ENCODE assay signal across 22 cellular contexts in the genomic region with DNA sequence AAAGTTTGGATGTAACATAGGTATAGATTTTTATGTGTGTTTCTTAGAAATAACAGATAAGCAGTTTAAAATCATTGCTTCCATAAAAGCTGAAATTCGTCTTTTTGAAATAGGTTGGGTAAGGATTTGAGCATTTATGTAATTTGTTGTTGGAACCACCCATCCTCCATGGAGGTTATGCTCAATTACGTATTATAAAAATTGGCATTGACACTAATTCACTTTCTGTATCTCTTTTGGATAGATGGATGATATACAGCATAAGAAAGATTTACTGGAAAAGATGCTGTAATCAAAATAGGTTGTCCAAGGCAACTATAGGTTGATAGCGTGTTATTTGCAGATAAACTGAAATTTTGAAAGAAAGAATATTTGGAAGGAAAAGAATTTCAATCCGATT.
DNase-seq lines count a peak whose midpoint lies in the region; ATAC-seq lines count a peak whose summit lies in the region.
"Had no signal": no experiment of that assay in that cellular context is flagged by ENCODE, and none has a peak within 500 bp of the region (broad histone marks: within the 10 kb centered on the region; RNA-seq: fewer than 3 reads in every experiment).

No MANE protein-coding gene starts in this region.

- POLR2A ChIA-PET in T-cell (lab: Charles Lee) = no interaction called here
- POLR2A ChIA-PET in naive thymus-derived CD4-positive, alpha-beta T cell (lab: Charles Lee) = no interaction called here

- no peaks in the 10 kb centered on the region for H3K9me3 Mint-ChIP-seq in activated T-cell treated with anti-CD3 and anti-CD28 coated beads, Interleukin-2, amount 50 U/mL, for 72 hours
- no peaks in the 10 kb centered on the region for H3K9me3 Mint-ChIP-seq in T-cell
- H3K9me3 Mint-ChIP-seq in naive thymus-derived CD4-positive, alpha-beta T cell = no peaks in the 10 kb centered on the region
- H3K9me3 Mint-ChIP-seq: CD8-positive, alpha-beta T cell had no signal

- peaks cover 0 to 7% of the 10 kb centered on the region in 2 donors for H3K36me3 Mint-ChIP-seq in activated T-cell treated with anti-CD3 and anti-CD28 coated beads, Interleukin-2, amount 50 U/mL, for 72 hours (ENCODE audit: insufficient read depth in 2 of 2)
- H3K36me3 Mint-ChIP-seq in T-cell = peaks cover 3% of the 10 kb centered on the region
- peaks cover 0 to 20% (median 2%) of the 10 kb centered on the region in 5 donors for H3K36me3 Mint-ChIP-seq in naive thymus-derived CD4-positive, alpha-beta T cell
- H3K36me3 Mint-ChIP-seq: CD8-positive, alpha-beta T cell had no signal

- no peaks in the 10 kb centered on the region for H3K9me3 ChIP-seq in KOPT-K1 (ENCODE audit: insufficient read depth, low read length, poor library complexity, severe bottlenecking)
- no peaks in the 10 kb centered on the region for H3K9me3 ChIP-seq in naive thymus-derived CD4-positive, alpha-beta T cell (ENCODE audit: control insufficient read depth in 2 of 3, low read length in 3 of 3)
- H3K9me3 ChIP-seq: BLaER1, MG63 had no signal

- no peak for DNase-seq in activated T-cell treated with anti-CD3 and anti-CD28 coated beads, Interleukin-2, amount 50 U/mL, for 72 hours
- DNase-seq in activated T-cell treated with anti-CD3 and anti-CD28 coated beads, Interleukin-2, amount 50 U/mL, for 48 hours = no peak
- DNase-seq in T-cell (no peak), left colon (no peak), left cardiac atrium (no peak)
- DNase-seq in naive thymus-derived CD4-positive, alpha-beta T cell = no peak
- DNase-seq: Calu3, GOT3, Kasumi-1, MG63, NCI-H1048, NCI-H1436 treated with DMSO at 0.1 percent for 48 hours, NCI-H2029, NCI-H2171, NCI-H526, PC-3 had no signal

- no peak overlapping the region for H3K4me3 ChIP-seq in naive thymus-derived CD4-positive, alpha-beta T cell (ENCODE audit: low read length)
- H3K4me3 ChIP-seq: BLaER1, MG63 had no signal

- H3K4me3 Mint-ChIP-seq in activated T-cell treated with anti-CD3 and anti-CD28 coated beads, Interleukin-2, amount 50 U/mL, for 72 hours = peak overlapping the region; percentile 36 to 83
- peak overlapping the region in 1 of 3 donors; percentile 59 for H3K4me3 Mint-ChIP-seq in T-cell
- peak overlapping the region in 7 of 10 donors; percentile 13 to 87 (median 82) for H3K4me3 Mint-ChIP-seq in naive thymus-derived CD4-positive, alpha-beta T cell
- H3K4me3 Mint-ChIP-seq: IgD-negative memory B cell had no signal

- H3K27me3 Mint-ChIP-seq in activated T-cell treated with anti-CD3 and anti-CD28 coated beads, Interleukin-2, amount 50 U/mL, for 72 hours (ENCODE audit: low read depth) = no peaks in the 10 kb centered on the region
- no peaks in the 10 kb centered on the region for H3K27me3 Mint-ChIP-seq in T-cell
- no peaks in the 10 kb centered on the region for H3K27me3 Mint-ChIP-seq in naive thymus-derived CD4-positive, alpha-beta T cell

- intact Hi-C loops in naive thymus-derived CD4-positive, alpha-beta T cell (cut with micrococcal nuclease) = loop anchor here (1.0 kb wide), 2 partner anchors 7 to 9 kb away; no protein-coding TSS in a partner anchor
- intact Hi-C loops in left colon (cut with DNase I, micrococcal nuclease) = no loop called here
- intact Hi-C loops in left cardiac atrium (cut with DNase I) = no loop called here

- peaks cover 7 to 67% of the 10 kb centered on the region in 2 donors for H3K4me1 ChIP-seq in naive thymus-derived CD4-positive, alpha-beta T cell (ENCODE audit: control insufficient read depth in 2 of 2, insufficient read depth in 2 of 2, low read length in 2 of 2)

- H3K27me3 ChIP-seq in naive thymus-derived CD4-positive, alpha-beta T cell (ENCODE audit: control insufficient read depth in 2 of 2, insufficient read depth in 2 of 2, low read length in 2 of 2) = no peaks in the 10 kb centered on the region
- H3K27me3 ChIP-seq: BLaER1, MG63 had no signal

- no peak overlapping the region for H3K27ac Mint-ChIP-seq in activated T-cell treated with anti-CD3 and anti-CD28 coated beads, Interleukin-2, amount 50 U/mL, for 72 hours
- peak overlapping the region; percentile 89 to 94 for H3K27ac Mint-ChIP-seq in T-cell
- peak overlapping the region in 6 of 9 donors; percentile 12 to 95 (median 92) for H3K27ac Mint-ChIP-seq in naive thymus-derived CD4-positive, alpha-beta T cell
- H3K27ac Mint-ChIP-seq: IgD-negative memory B cell had no signal

- CTCF ChIA-PET in T-cell (lab: Charles Lee) = no interaction called here
- CTCF ChIA-PET in naive thymus-derived CD4-positive, alpha-beta T cell (lab: Charles Lee) = interaction anchor here (1.1 kb wide), 1 partner anchor 9 kb away, joined by 3 read pairs; no protein-coding TSS in a partner anchor

- peaks cover 84% of the 10 kb centered on the region for H3K4me1 Mint-ChIP-seq in activated T-cell treated with anti-CD3 and anti-CD28 coated beads, Interleukin-2, amount 50 U/mL, for 72 hours (ENCODE audit: low read depth)
- peaks cover 70 to 81% (median 77%) of the 10 kb centered on the region in 3 donors for H3K4me1 Mint-ChIP-seq in T-cell
- H3K4me1 Mint-ChIP-seq in naive thymus-derived CD4-positive, alpha-beta T cell = peaks cover 49 to 87% (median 77%) of the 10 kb centered on the region in 7 donors

- no peak for ATAC-seq in activated T-cell treated with anti-CD3 and anti-CD28 coated beads, Interleukin-2, amount 50 U/mL, for 72 hours (replicated peaks in 1 of 2)
- ATAC-seq in T-cell (replicated peaks in 1 of 4) = no peak
- ATAC-seq in naive thymus-derived CD4-positive, alpha-beta T cell = no peak
- no peak for ATAC-seq in left colon
- no peak for ATAC-seq in left cardiac atrium
- ATAC-seq: HCT116, PC-3 had no signal

- H3K36me3 ChIP-seq in KOPT-K1 (ENCODE audit: insufficient read depth, low read length) = no peaks in the 10 kb centered on the region
- H3K36me3 ChIP-seq in naive thymus-derived CD4-positive, alpha-beta T cell (ENCODE audit: control insufficient read depth in 2 of 3, insufficient read depth in 3 of 3, low read length in 3 of 3) = no peaks in the 10 kb centered on the region
- H3K36me3 ChIP-seq: BLaER1, MG63 had no signal

- H3K27ac ChIP-seq in KOPT-K1 (ENCODE audit: low read depth, low read length, poor library complexity, severe bottlenecking) = peak overlapping the region; percentile 84
- no peak overlapping the region for H3K27ac ChIP-seq in naive thymus-derived CD4-positive, alpha-beta T cell (ENCODE audit: low read depth, low read length)
- H3K27ac ChIP-seq: BLaER1, RWPE1 had no signal

Comparison
In these comparisons a context has a peak if more than half of its experiments do, and no peak if none do; other contexts are left out.
1. intact Hi-C loops: an anchor here in naive thymus-derived CD4-positive, alpha-beta T cell (1.0 kb wide); none called in left colon and left cardiac atrium.